Comparison of ENCODE assay signal across 2 cellular contexts in the genomic region with DNA sequence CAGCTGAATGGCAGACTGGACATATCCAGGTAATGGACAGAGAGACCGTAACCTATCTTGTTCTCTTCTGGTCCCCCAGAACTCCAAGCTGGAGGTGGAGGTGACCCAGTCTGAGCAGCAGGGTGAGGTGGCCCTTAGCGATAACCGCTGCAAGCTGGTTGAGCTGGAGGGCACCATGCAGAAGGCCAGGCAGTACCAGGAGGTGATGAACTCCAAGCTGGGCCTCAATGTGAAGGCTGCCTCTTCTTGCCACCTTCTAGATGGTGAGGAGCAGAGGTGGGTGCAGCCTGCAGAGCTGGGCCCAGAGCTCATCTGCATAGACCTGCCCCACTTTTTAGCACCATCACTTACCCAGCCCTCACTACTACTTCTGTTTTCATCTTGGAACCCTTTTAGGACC.
TF ChIP-seq lines count a peak whose summit lies in the region.

No MANE protein-coding gene starts in this region.

TF ChIP-seq in SK-N-SH, 30 proteins besides CTCF, POLR2A, EP300 and RAD21 (continued from another document):
- no peak for TF ChIP-seq YY1 (IDR thresholded peaks at IDR 0.05; ENCODE audit: low read depth)
- TF ChIP-seq, protein P1, sequence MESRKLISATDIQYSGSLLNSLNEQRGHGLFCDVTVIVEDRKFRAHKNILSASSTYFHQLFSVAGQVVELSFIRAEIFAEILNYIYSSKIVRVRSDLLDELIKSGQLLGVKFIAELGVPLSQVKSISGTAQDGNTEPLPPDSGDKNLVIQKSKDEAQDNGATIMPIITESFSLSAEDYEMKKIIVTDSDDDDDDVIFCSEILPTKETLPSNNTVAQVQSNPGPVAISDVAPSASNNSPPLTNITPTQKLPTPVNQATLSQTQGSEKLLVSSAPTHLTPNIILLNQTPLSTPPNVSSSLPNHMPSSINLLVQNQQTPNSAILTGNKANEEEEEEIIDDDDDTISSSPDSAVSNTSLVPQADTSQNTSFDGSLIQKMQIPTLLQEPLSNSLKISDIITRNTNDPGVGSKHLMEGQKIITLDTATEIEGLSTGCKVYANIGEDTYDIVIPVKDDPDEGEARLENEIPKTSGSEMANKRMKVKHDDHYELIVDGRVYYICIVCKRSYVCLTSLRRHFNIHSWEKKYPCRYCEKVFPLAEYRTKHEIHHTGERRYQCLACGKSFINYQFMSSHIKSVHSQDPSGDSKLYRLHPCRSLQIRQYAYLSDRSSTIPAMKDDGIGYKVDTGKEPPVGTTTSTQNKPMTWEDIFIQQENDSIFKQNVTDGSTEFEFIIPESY (IDR thresholded peaks at IDR 0.05; ENCODE audit: borderline replicate concordance, low read depth): no peak
- no peak for TF ChIP-seq REST (IDR thresholded peaks at IDR 0.05; ENCODE audit: low read depth, low read length)
- TF ChIP-seq, protein P2, sequence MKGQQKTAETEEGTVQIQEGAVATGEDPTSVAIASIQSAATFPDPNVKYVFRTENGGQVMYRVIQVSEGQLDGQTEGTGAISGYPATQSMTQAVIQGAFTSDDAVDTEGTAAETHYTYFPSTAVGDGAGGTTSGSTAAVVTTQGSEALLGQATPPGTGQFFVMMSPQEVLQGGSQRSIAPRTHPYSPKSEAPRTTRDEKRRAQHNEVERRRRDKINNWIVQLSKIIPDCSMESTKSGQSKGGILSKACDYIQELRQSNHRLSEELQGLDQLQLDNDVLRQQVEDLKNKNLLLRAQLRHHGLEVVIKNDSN (IDR thresholded peaks at IDR 0.05; ENCODE audit: borderline replicate concordance, low read depth): no peak
TF ChIP-seq in SK-N-SH: peak in this region for 0.

TF ChIP-seq in SK-N-SH treated with all-trans-retinoic acid at 6 μM for 48 hours, 23 proteins besides CTCF, POLR2A, EP300 and RAD21 (continued from another document):
- TF ChIP-seq PATZ1 (CRISPR knock-in tag; IDR thresholded peaks at IDR 0.05; ENCODE audit: borderline replicate concordance): no peak
